In the genomic region with DNA sequence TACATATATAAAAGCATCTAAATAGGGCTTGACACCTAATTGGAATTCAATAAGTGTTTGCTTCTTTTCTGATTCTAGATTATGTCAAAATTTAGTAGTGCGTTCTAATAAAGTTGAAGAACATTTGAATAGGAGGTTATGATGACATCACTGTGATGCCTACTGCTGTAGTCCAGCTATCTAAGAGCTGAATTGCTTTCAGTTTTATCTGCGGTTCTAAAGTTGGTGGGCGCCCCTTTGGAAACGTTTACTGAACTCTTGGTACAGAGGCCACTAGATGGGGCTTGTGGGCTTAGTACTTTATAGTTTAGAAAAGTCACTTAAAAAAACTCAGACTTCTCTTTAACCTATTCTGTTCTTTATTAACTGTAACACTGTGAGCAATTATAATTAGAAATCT, we compare ENCODE assay signal across 8 cellular contexts.
A peak's percentile ranks its signal among the peaks of the same experiment; 100 is the strongest.
DNase-seq lines count a peak whose midpoint lies in the region; ATAC-seq, FAIRE-seq and TF ChIP-seq lines count a peak whose summit lies in the region.

No MANE protein-coding gene starts in this region.

- H3K36me3 Mint-ChIP-seq in osteocyte (ENCODE audit: unreplicated experiment): no peaks in the 10 kb centered on the region

- DNase-seq in D721Med (ENCODE audit: insufficient read length, low spot score) (no peak), NCI-H510A treated with DMSO at 0.1 percent for 48 hours (lab: John Stamatoyannopoulos, UW) (peak; percentile 49), choroid plexus epithelial cell (ENCODE audit: low read depth) (peak; percentile 93), osteocyte (ENCODE audit: extremely low spot score, unreplicated experiment) (no peak), NCI-H1930 (lab: John Stamatoyannopoulos, UW) (no peak), ureter (ENCODE audit: low spot score) (no peak)

- peaks cover 20% of the 10 kb centered on the region for H3K27me3 Mint-ChIP-seq in osteocyte (ENCODE audit: unreplicated experiment)

- ATAC-seq in HG02759 (IDR thresholded peaks at IDR 0.05; ENCODE audit: unreplicated experiment): peak; percentile 59
- no peak for ATAC-seq in GM19463 (IDR thresholded peaks at IDR 0.05; ENCODE audit: unreplicated experiment)

- H3K4me1 Mint-ChIP-seq in osteocyte (ENCODE audit: unreplicated experiment): no peaks in the 10 kb centered on the region

- TF ChIP-seq CTCF in D721Med (IDR thresholded peaks at IDR 0.05; ENCODE audit: insufficient read depth, missing control alignments): peak; percentile 56
- TF ChIP-seq CTCF in choroid plexus epithelial cell (conservative IDR thresholded peaks at IDR 0.05; ENCODE audit: low read depth, low read length): peak; percentile 74
- TF ChIP-seq CTCF in osteocyte (IDR thresholded peaks at IDR 0.05): peak; percentile 66

- FAIRE-seq in D721Med (lab: Jason Lieb, UNC): no peak

- no peak overlapping the region for H3K4me3 ChIP-seq in choroid plexus epithelial cell (ENCODE audit: low read depth, low read length)

- H3K27ac Mint-ChIP-seq in osteocyte (ENCODE audit: unreplicated experiment): no peak overlapping the region

- H3K9me3 Mint-ChIP-seq in osteocyte (ENCODE audit: unreplicated experiment): no peaks in the 10 kb centered on the region

- H3K4me3 Mint-ChIP-seq in osteocyte (ENCODE audit: unreplicated experiment): no peak overlapping the region

Comparison
In these comparisons a context has a peak if more than half of its experiments do, and no peak if none do; other contexts are left out.
1. DNase-seq: peak in NCI-H510A treated with DMSO at 0.1 percent for 48 hours (single experiment) and choroid plexus epithelial cell (single experiment); none in D721Med (single experiment), osteocyte (single experiment), NCI-H1930 (0 of 2) and ureter (single experiment).
2. Peak in every context shown above with its lines, with median percentiles within 50 percentile points of each other: CTCF ChIP-seq.